Comparison of ENCODE assay signal across 1 cellular context in genomic region chr10:58367049-58367448, GRCh38.
TF ChIP-seq lines count a peak whose summit lies in the region.

No MANE protein-coding gene starts in this region.

TF ChIP-seq in GM23338, 12 proteins besides CTCF, POLR2A, EP300 and RAD21 (continued from another document):
- no peak for TF ChIP-seq ZNF462 (CRISPR knock-in tag; IDR thresholded peaks at IDR 0.05)
- no peak for TF ChIP-seq ZNF331 (CRISPR knock-in tag; IDR thresholded peaks at IDR 0.05; ENCODE audit: low read depth)
- TF ChIP-seq POLR2AphosphoS5 (IDR thresholded peaks at IDR 0.05; ENCODE audit: low read depth): no peak
- no peak for TF ChIP-seq EZH2 (IDR thresholded peaks at IDR 0.05; ENCODE audit: low read depth, unreplicated experiment)
- TF ChIP-seq ETS1 (IDR thresholded peaks at IDR 0.05): no peak
- TF ChIP-seq NANOG (IDR thresholded peaks at IDR 0.05; ENCODE audit: borderline replicate concordance): no peak
- no peak for TF ChIP-seq CREB1 (CRISPR knock-in tag; IDR thresholded peaks at IDR 0.05; ENCODE audit: low read depth)
